ENCODE assay signal across 20 cellular contexts in the genomic region with DNA sequence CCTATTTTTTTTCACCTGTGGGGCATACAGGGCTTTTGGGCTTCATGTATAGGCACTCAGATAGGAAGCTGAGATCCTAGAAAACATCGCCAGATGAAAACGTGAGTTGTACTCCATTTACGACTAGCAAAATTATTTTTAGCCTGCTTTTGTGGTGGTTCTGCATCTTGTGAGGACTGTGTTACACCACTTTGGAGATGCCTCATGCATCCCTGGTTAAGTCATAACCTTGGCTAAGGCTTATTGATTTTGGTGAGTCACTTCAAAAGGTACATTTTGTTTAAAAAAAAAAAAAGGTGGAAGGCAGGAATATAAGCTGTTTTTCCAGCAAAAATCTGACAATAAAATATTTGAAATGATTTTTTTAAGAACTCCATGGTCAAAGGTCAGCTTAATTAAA.
A peak's percentile ranks its signal among the peaks of the same experiment; 100 is the strongest.
DNase-seq lines count a peak whose midpoint lies in the region; ATAC-seq and TF ChIP-seq lines count a peak whose summit lies in the region.
"Had no signal": no experiment of that assay in that cellular context is flagged by ENCODE, and none has a peak within 500 bp of the region (broad histone marks: within the 10 kb centered on the region; RNA-seq: fewer than 3 reads in every experiment).

No MANE protein-coding gene starts in this region.

- H3K9ac ChIP-seq in mammary epithelial cell (ENCODE audit: insufficient read depth, low read length), result no peak overlapping the region
- H3K9ac ChIP-seq: SK-N-SH had no signal

- no peaks in the 10 kb centered on the region for H3K27me3 Mint-ChIP-seq in MCF 10A (ENCODE audit: insufficient read depth, unreplicated experiment)
- H3K27me3 Mint-ChIP-seq: CD4-positive, CD25-positive, alpha-beta regulatory T cell had no signal

- H3K9me3 ChIP-seq in breast epithelium, result no peaks in the 10 kb centered on the region
- no peaks in the 10 kb centered on the region for H3K9me3 ChIP-seq in mammary epithelial cell (replicated peaks; ENCODE audit: insufficient read depth, low read length)
- H3K9me3 ChIP-seq: BE2C, SK-N-SH had no signal

- H3K4me1 ChIP-seq in breast epithelium, result no peaks in the 10 kb centered on the region
- H3K4me1 ChIP-seq in mammary epithelial cell (ENCODE audit: insufficient read depth, low read length), result peaks cover 25% of the 10 kb centered on the region
- H3K4me1 ChIP-seq: BE2C had no signal

- no peaks in the 10 kb centered on the region for H3K79me2 ChIP-seq in mammary epithelial cell (ENCODE audit: insufficient read depth, low read length)

- no peak for ATAC-seq in HG03571 (IDR thresholded peaks at IDR 0.05; ENCODE audit: unreplicated experiment)
- ATAC-seq: HCT116, Right ventricle myocardium inferior had no signal

- no peak overlapping the region for H3K4me3 Mint-ChIP-seq in MCF 10A (ENCODE audit: unreplicated experiment)
- H3K4me3 Mint-ChIP-seq: CD4-positive, CD25-positive, alpha-beta regulatory T cell had no signal

- no peaks in the 10 kb centered on the region for H3K36me3 ChIP-seq in breast epithelium
- H3K36me3 ChIP-seq in mammary epithelial cell (ENCODE audit: insufficient read depth, low read length), result no peaks in the 10 kb centered on the region
- H3K36me3 ChIP-seq: BE2C had no signal

- no peaks in the 10 kb centered on the region for H3K4me1 Mint-ChIP-seq in MCF 10A (ENCODE audit: insufficient read depth, unreplicated experiment)
- H3K4me1 Mint-ChIP-seq: CD4-positive, CD25-positive, alpha-beta regulatory T cell had no signal

- no peak overlapping the region for H2AFZ ChIP-seq in mammary epithelial cell (ENCODE audit: low read depth, low read length)

- CTCF ChIA-PET in MCF 10A (lab: Yijun Ruan, JAX) (interaction anchor here (0.6 to 0.7 kb wide), 3 partner anchors 10 to 532 kb away, joined by 3 to 5 read pairs (median 3); no protein-coding TSS in a partner anchor), mammary epithelial cell (lab: Charles Lee; ENCODE audit: low non-redundant PET) (interaction anchor here (0.6 kb wide), 1 partner anchor 28 kb away, joined by 5 read pairs; no protein-coding TSS in a partner anchor)

- no TSS peak for BruUV-seq in MCF 10A (replicated peaks; lab: Mats Ljungman, UMichigan)
- no TSS peak for BruUV-seq in mammary epithelial cell (replicated peaks; lab: Mats Ljungman, UMichigan)

- WGBS in mammary epithelial cell (ENCODE audit: low coverage, missing lambda C conversion rate), result 30% methylated on average over 3 of the region's 3 CpGs

- in situ Hi-C loops in mammary epithelial cell (cut with MboI; ENCODE audit: low sequenced_read_pairs in 2 of 2), result no loop called here

- DNase-seq in MCF 10A (ENCODE audit: unreplicated experiment), result peak; percentile 13
- DNase-seq in breast epithelium (ENCODE audit: low spot score in 2 of 2), result no peak
- peak; percentile 82 for DNase-seq in mammary epithelial cell
- peak; percentile 51 for DNase-seq in kidney tubule cell (ENCODE audit: low spot score)
- no peak for DNase-seq in NCI-H1105 treated with DMSO at 0.1 percent for 48 hours (lab: John Stamatoyannopoulos, UW)
- no peak for DNase-seq in NCI-H524 treated with DMSO at 0.1 percent for 48 hours (lab: John Stamatoyannopoulos, UW)
- DNase-seq: BE2C; CD4-positive, CD25-positive, alpha-beta regulatory T cell; COR-L47; DMS 273 treated with DMSO at 0.1 percent for 48 hours; GF-D8; MM.1S; NCI-H1092 treated with DMSO at 0.1 percent for 48 hours; NCI-H1694; NCI-H2081 treated with DMSO at 0.1 percent for 48 hours; NCI-H446 treated with DMSO at 0.1 percent for 48 hours; SK-N-SH had no signal

- dilution Hi-C loops in mammary epithelial cell (cut with HindIII; ENCODE audit: low sequenced_read_pairs), result no loop called here

- H3K4me3 ChIP-seq in breast epithelium, result no peak overlapping the region
- H3K4me3 ChIP-seq in mammary epithelial cell (replicated peaks in 1 of 3; ENCODE audit: insufficient read depth in 1 of 3, low read depth in 2 of 3, low read length in 3 of 3), result no peak overlapping the region

- no peaks in the 10 kb centered on the region for H3K9me3 Mint-ChIP-seq in MCF 10A (ENCODE audit: unreplicated experiment)

- H3K36me3 Mint-ChIP-seq in MCF 10A (ENCODE audit: insufficient read depth, unreplicated experiment), result no peaks in the 10 kb centered on the region
- H3K36me3 Mint-ChIP-seq: CD4-positive, CD25-positive, alpha-beta regulatory T cell had no signal

- H3K27ac Mint-ChIP-seq in MCF 10A (ENCODE audit: low read depth, unreplicated experiment), result no peak overlapping the region
- H3K27ac Mint-ChIP-seq: CD4-positive, CD25-positive, alpha-beta regulatory T cell had no signal

- TF ChIP-seq CTCF in MCF 10A (IDR thresholded peaks at IDR 0.05; ENCODE audit: unreplicated experiment), result no peak
- TF ChIP-seq CTCF in breast epithelium (IDR thresholded peaks at IDR 0.05), result no peak
- TF ChIP-seq CTCF in mammary epithelial cell (conservative IDR thresholded peaks at IDR 0.05 in 1 of 2, IDR thresholded peaks at IDR 0.05 in 1 of 2; ENCODE audit: extremely low read depth in 1 of 2, insufficient read depth in 1 of 2, low read depth in 1 of 2, low read length in 2 of 2), result no peak

- H4K20me1 ChIP-seq in mammary epithelial cell (ENCODE audit: insufficient read depth, low read length), result no peaks in the 10 kb centered on the region

- peak overlapping the region; percentile 59 for H3K4me2 ChIP-seq in mammary epithelial cell (ENCODE audit: insufficient read depth, low read depth, low read length)
- H3K4me2 ChIP-seq: SK-N-SH had no signal

- no peaks in the 10 kb centered on the region for H3K27me3 ChIP-seq in breast epithelium
- no peaks in the 10 kb centered on the region for H3K27me3 ChIP-seq in mammary epithelial cell (ENCODE audit: insufficient read depth, low read length)
- H3K27me3 ChIP-seq: BE2C had no signal

- intact Hi-C loops in MCF 10A (cut with micrococcal nuclease), result no loop called here
- intact Hi-C loops in breast epithelium (cut with DNase I; ENCODE audit: low total_unique reads), result no loop called here
- intact Hi-C loops in mammary epithelial cell (cut with micrococcal nuclease), result no loop called here

- no peak for TF ChIP-seq POLR2A in breast epithelium (IDR thresholded peaks at IDR 0.05)

- POLR2A ChIA-PET in MCF 10A (lab: Yijun Ruan, JAX), result no interaction called here

- no peak overlapping the region for H3K27ac ChIP-seq in breast epithelium
- peak overlapping the region; percentile 74 for H3K27ac ChIP-seq in mammary epithelial cell (ENCODE audit: insufficient read depth, low read depth, low read length)

Comparison
In these comparisons a context has a peak if more than half of its experiments do, and no peak if none do; other contexts are left out.
1. DNase-seq: peak in MCF 10A (single experiment), mammary epithelial cell (single experiment) and kidney tubule cell (single experiment); none in breast epithelium (0 of 2), NCI-H1105 treated with DMSO at 0.1 percent for 48 hours (single experiment) and NCI-H524 treated with DMSO at 0.1 percent for 48 hours (single experiment).